Comparison of ENCODE assay signal across 24 cellular contexts in genomic region chr20:46282669-46283068, GRCh38. TPM values are rescaled to one million over a fixed set of nuclear protein-coding genes. Genes with fewer than 3 reads are reported as not detected.
"Had no signal": no experiment of that assay in that cellular context is flagged by ENCODE, and none has a peak within 500 bp of the region (broad histone marks: within the 10 kb centered on the region; RNA-seq: fewer than 3 reads in every experiment).

No MANE protein-coding gene starts in this region.

- H3K9me3 ChIP-seq: adrenal gland, ascending aorta, heart right ventricle, lower lobe of right lung, mucosa of descending colon, thyroid gland, upper lobe of right lung had no signal

- H3K4me3 ChIP-seq: adrenal gland, ascending aorta, heart right ventricle, lower lobe of right lung, mucosa of descending colon, thyroid gland, upper lobe of right lung had no signal

- ATAC-seq: activated T-helper 17 cell treated with anti-CD3 and anti-CD28 coated beads, Interleukin-2, amount 50 U/mL, for 72 hours; heart right ventricle; left lobe of liver; lower lobe of right lung; mucosa of descending colon; stimulated activated naive CD8-positive, alpha-beta T cell treated with anti-CD3 and anti-CD28 coated beads, Interleukin-15, Interleukin-2, amounts not matched to agents 100 U/mL and 50 U/mL, for 24 hours; upper lobe of right lung; WTC11 had no signal

- H3K27me3 ChIP-seq: ascending aorta, thyroid gland had no signal

- FAIRE-seq: endometrium, TTC549 had no signal

- H3K27ac ChIP-seq: adrenal gland, ascending aorta, brain microvascular endothelial cell, heart right ventricle, lower lobe of right lung, thyroid gland, upper lobe of right lung had no signal

- H3K36me3 ChIP-seq: adrenal gland, ascending aorta, brain microvascular endothelial cell, heart right ventricle, lower lobe of right lung, thyroid gland, upper lobe of right lung had no signal

- DNase-seq: activated T-cell treated with anti-CD3 and anti-CD28 coated beads, Interleukin-2, amount 50 U/mL, for 1 hour; adrenal gland; brain microvascular endothelial cell; effector CD4-positive, alpha-beta T cell; heart right ventricle; lower lobe of right lung; mesendoderm; mucosa of descending colon; nephron progenitor cell; occipital lobe; stimulated activated CD4-positive, alpha-beta T cell treated with anti-CD3 and anti-CD28 coated beads, Interleukin-4, amount 100 ng/mL, for 4 hours; stimulated activated naive CD8-positive, alpha-beta T cell treated with anti-CD3 and anti-CD28 coated beads, Interleukin-15, Interleukin-2, amounts not matched to agents 100 U/mL and 50 U/mL, for 24 hours; thyroid gland; upper lobe of right lung had no signal

- H3K4me1 ChIP-seq: adrenal gland, ascending aorta, heart right ventricle, lower lobe of right lung, thyroid gland, upper lobe of right lung had no signal

RNA-seq across cellular contexts. Expression of gene CDH22, which starts 25.6 kb away (rescaled TPM):
- total RNA-seq: activated T-helper 17 cell treated with anti-CD3 and anti-CD28 coated beads, Interleukin-2, amount 50 U/mL, for 72 hours; ascending aorta; epithelial cell of proximal tubule; fibroblast of villous mesenchyme; kidney epithelial cell; subcutaneous adipose tissue had no signal
